Comparison of ENCODE assay signal across 27 cellular contexts in the genomic region with DNA sequence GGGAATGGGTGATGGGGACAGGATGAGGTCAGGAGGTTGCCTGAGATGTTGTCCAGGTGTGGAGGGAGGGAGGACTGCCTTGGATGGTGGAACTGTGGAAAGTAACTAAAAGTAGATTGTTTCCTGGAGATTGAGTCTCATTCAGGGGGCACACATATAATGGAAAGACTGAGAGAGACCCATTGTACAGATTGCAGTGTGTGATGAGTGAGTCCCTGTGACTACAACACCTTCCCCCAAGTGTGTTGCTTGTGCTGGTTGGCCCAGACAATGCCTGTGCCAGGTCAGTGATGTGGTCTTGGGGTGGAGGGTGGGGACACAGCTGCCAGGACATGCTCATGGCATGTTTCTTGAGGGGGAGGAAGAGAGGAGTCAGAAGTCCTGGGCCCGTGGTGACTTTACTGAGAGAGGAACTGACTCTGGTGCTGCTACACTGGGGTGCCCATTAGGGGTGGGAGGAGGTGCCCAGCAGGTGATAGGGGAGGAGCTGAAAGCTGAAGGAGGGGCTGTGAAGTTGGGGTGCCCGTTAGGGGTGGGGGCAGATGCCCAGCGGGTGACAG. TPM values are rescaled to one million over a fixed set of nuclear protein-coding genes. Genes with fewer than 3 reads are reported as not detected.
DNase-seq lines count a peak whose midpoint lies in the region; ATAC-seq and TF ChIP-seq lines count a peak whose summit lies in the region.
"Had no signal": no experiment of that assay in that cellular context is flagged by ENCODE, and none has a peak within 500 bp of the region (broad histone marks: within the 10 kb centered on the region; RNA-seq: fewer than 3 reads in every experiment).

No MANE protein-coding gene starts in this region.

- peaks cover 18% of the 10 kb centered on the region for H3K4me1 Mint-ChIP-seq in WTC11
- H3K4me1 Mint-ChIP-seq in memory B cell, result peaks cover 50% of the 10 kb centered on the region
- H3K4me1 Mint-ChIP-seq in stimulated activated naive B cell treated with anti-CD40 and anti-IgM and Interleukin-4, amounts not matched to agents 10 μg/mL and 1 μg/mL and 100 μg/mL, for 72 hours, result peaks cover 38 to 75% of the 10 kb centered on the region in 2 donors
- peaks cover 46% of the 10 kb centered on the region for H3K4me1 Mint-ChIP-seq in activated T-cell treated with anti-CD3 and anti-CD28 coated beads, Interleukin-2, amount 50 U/mL, for 4 hours (ENCODE audit: low read depth)

- ATAC-seq in Right ventricle myocardium superior (ENCODE audit: poor library complexity) (no peak), WTC11 (no peak), memory B cell (ENCODE audit: low read depth) (no peak), omental fat pad (ENCODE audit: low FRiP score) (no peak)
- ATAC-seq in stimulated activated naive B cell treated with anti-CD40 and anti-IgM and Interleukin-4, amounts not matched to agents 10 μg/mL and 1 μg/mL and 100 μg/mL, for 72 hours (replicated peaks), result no peak
- ATAC-seq in activated T-cell treated with anti-CD3 and anti-CD28 coated beads, Interleukin-2, amount 50 U/mL, for 4 hours, result no peak
- ATAC-seq: GM12878, left colon, right cardiac atrium had no signal

- CTCF ChIA-PET in WTC11 (lab: Charles Lee), result interaction anchor here (1.3 kb wide), 1 partner anchor 10 kb away, joined by 4 read pairs; no protein-coding TSS in a partner anchor

- no peak for TF ChIP-seq CTCF in WTC11 (IDR thresholded peaks at IDR 0.05)
- no peak for TF ChIP-seq CTCF in omental fat pad (IDR thresholded peaks at IDR 0.05)

- intact Hi-C loops in cardiac septum (cut with DNase I), result no loop called here
- intact Hi-C loops in Right ventricle myocardium superior (cut with DNase I), result no loop called here

- 0 out of 2 replicates have a peak overlapping the region, but pooled peaks have one; percentile 8 for H3K27ac Mint-ChIP-seq in WTC11
- H3K27ac Mint-ChIP-seq in memory B cell, result no peak overlapping the region
- peak overlapping the region; percentile 62 for H3K27ac Mint-ChIP-seq in stimulated activated naive B cell treated with anti-CD40 and anti-IgM and Interleukin-4, amounts not matched to agents 10 μg/mL and 1 μg/mL and 100 μg/mL, for 72 hours
- H3K27ac Mint-ChIP-seq: activated naive CD4-positive, alpha-beta T cell treated with anti-CD3 and anti-CD28 coated beads for 36 hours; nephron had no signal

- H3K9me3 Mint-ChIP-seq in WTC11, result no peaks in the 10 kb centered on the region
- no peaks in the 10 kb centered on the region for H3K9me3 Mint-ChIP-seq in memory B cell
- no peaks in the 10 kb centered on the region for H3K9me3 Mint-ChIP-seq in stimulated activated naive B cell treated with anti-CD40 and anti-IgM and Interleukin-4, amounts not matched to agents 10 μg/mL and 1 μg/mL and 100 μg/mL, for 72 hours
- H3K9me3 Mint-ChIP-seq in activated T-cell treated with anti-CD3 and anti-CD28 coated beads, Interleukin-2, amount 50 U/mL, for 4 hours, result no peaks in the 10 kb centered on the region
- H3K9me3 Mint-ChIP-seq: activated naive CD4-positive, alpha-beta T cell treated with anti-CD3 and anti-CD28 coated beads for 36 hours; immature natural killer cell; nephron had no signal

- DNase-seq in cardiac septum (ENCODE audit: low spot score), result peak; percentile 47
- no peak for DNase-seq in Right ventricle myocardium superior
- no peak for DNase-seq in WTC11 (ENCODE audit: low spot score)
- no peak for DNase-seq in memory B cell (ENCODE audit: low spot score in 2 of 2)
- no peak for DNase-seq in stimulated activated naive B cell treated with anti-CD40 and anti-IgM and Interleukin-4, amounts not matched to agents 10 μg/mL and 1 μg/mL and 100 μg/mL, for 72 hours
- DNase-seq in stimulated activated CD4-positive, alpha-beta T cell treated with anti-CD3 and anti-CD28 coated beads, Interleukin-15, amount 100 ng/mL, for 24 hours, result no peak
- no peak for DNase-seq in activated T-cell treated with anti-CD3 and anti-CD28 coated beads, Interleukin-2, amount 50 U/mL, for 4 hours
- no peak for DNase-seq in omental fat pad (ENCODE audit: low spot score)
- DNase-seq: activated CD4-positive, alpha-beta T cell treated with anti-CD3 and anti-CD28 coated beads for 4 hours; activated naive CD4-positive, alpha-beta T cell treated with anti-CD3 and anti-CD28 coated beads for 36 hours; amygdala; COR-L47; effector CD4-positive, alpha-beta T cell; HCEC 1CT; immature natural killer cell; left colon; NCI-H1694; NCI-H446 treated with DMSO at 0.1 percent for 48 hours; NCI-H82; SJCRH30; stimulated activated CD4-positive, alpha-beta T cell treated with anti-CD3 and anti-CD28 coated beads, Interleukin-2, amount 100 ng/mL, for 48 hours; SW 1271; T-helper 9 cell; transverse colon had no signal

- POLR2A ChIA-PET in WTC11 (lab: Charles Lee), result no interaction called here

- H3K27me3 Mint-ChIP-seq in WTC11 (ENCODE audit: low read depth), result no peaks in the 10 kb centered on the region
- no peaks in the 10 kb centered on the region for H3K27me3 Mint-ChIP-seq in memory B cell
- H3K27me3 Mint-ChIP-seq in stimulated activated naive B cell treated with anti-CD40 and anti-IgM and Interleukin-4, amounts not matched to agents 10 μg/mL and 1 μg/mL and 100 μg/mL, for 72 hours, result no peaks in the 10 kb centered on the region
- no peaks in the 10 kb centered on the region for H3K27me3 Mint-ChIP-seq in activated T-cell treated with anti-CD3 and anti-CD28 coated beads, Interleukin-2, amount 50 U/mL, for 4 hours (ENCODE audit: low read depth)

- H3K4me3 Mint-ChIP-seq in WTC11 (no peak overlapping the region), memory B cell (peak overlapping the region; percentile 3)
- H3K4me3 Mint-ChIP-seq in stimulated activated naive B cell treated with anti-CD40 and anti-IgM and Interleukin-4, amounts not matched to agents 10 μg/mL and 1 μg/mL and 100 μg/mL, for 72 hours, result no peak overlapping the region
- H3K4me3 Mint-ChIP-seq in activated T-cell treated with anti-CD3 and anti-CD28 coated beads, Interleukin-2, amount 50 U/mL, for 4 hours, result no peak overlapping the region
- H3K4me3 Mint-ChIP-seq: activated naive CD4-positive, alpha-beta T cell treated with anti-CD3 and anti-CD28 coated beads for 36 hours; immature natural killer cell had no signal

- H3K36me3 Mint-ChIP-seq in WTC11 (no peaks in the 10 kb centered on the region), memory B cell (no peaks in the 10 kb centered on the region)
- peaks cover 16 to 36% of the 10 kb centered on the region in 2 donors for H3K36me3 Mint-ChIP-seq in stimulated activated naive B cell treated with anti-CD40 and anti-IgM and Interleukin-4, amounts not matched to agents 10 μg/mL and 1 μg/mL and 100 μg/mL, for 72 hours
- H3K36me3 Mint-ChIP-seq in activated T-cell treated with anti-CD3 and anti-CD28 coated beads, Interleukin-2, amount 50 U/mL, for 4 hours (ENCODE audit: insufficient read depth), result peaks cover 5% of the 10 kb centered on the region
- H3K36me3 Mint-ChIP-seq: immature natural killer cell had no signal

TF ChIP-seq in WTC11, 78 proteins besides CTCF, POLR2A, EP300 and RAD21 (continues in another document):
- TF ChIP-seq SOX15 (CRISPR knock-in tag; IDR thresholded peaks at IDR 0.05) (no peak), ZNF425 (CRISPR knock-in tag; conservative IDR thresholded peaks at IDR 0.05) (no peak)
- TF ChIP-seq, protein P1, sequence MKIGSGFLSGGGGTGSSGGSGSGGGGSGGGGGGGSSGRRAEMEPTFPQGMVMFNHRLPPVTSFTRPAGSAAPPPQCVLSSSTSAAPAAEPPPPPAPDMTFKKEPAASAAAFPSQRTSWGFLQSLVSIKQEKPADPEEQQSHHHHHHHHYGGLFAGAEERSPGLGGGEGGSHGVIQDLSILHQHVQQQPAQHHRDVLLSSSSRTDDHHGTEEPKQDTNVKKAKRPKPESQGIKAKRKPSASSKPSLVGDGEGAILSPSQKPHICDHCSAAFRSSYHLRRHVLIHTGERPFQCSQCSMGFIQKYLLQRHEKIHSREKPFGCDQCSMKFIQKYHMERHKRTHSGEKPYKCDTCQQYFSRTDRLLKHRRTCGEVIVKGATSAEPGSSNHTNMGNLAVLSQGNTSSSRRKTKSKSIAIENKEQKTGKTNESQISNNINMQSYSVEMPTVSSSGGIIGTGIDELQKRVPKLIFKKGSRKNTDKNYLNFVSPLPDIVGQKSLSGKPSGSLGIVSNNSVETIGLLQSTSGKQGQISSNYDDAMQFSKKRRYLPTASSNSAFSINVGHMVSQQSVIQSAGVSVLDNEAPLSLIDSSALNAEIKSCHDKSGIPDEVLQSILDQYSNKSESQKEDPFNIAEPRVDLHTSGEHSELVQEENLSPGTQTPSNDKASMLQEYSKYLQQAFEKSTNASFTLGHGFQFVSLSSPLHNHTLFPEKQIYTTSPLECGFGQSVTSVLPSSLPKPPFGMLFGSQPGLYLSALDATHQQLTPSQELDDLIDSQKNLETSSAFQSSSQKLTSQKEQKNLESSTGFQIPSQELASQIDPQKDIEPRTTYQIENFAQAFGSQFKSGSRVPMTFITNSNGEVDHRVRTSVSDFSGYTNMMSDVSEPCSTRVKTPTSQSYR (CRISPR knock-in tag; IDR thresholded peaks at IDR 0.05), result no peak

RNA-seq across cellular contexts. Expression of gene SNAP47, which starts 5.2 kb away (rescaled TPM):
- total RNA-seq in cardiac septum (44.0 TPM), Right ventricle myocardium superior (23.6 TPM), WTC11 (2021) (43.8 to 50.8 TPM (median 47.2 TPM) in 3 replicates), omental fat pad (10 to 100 TPM; 23.7 to 63.2 (median 31.2) TPM)
- 10 to 100 TPM; 28.9 to 30.0 (median 29.6) TPM for total RNA-seq in activated T-cell treated with anti-CD3 and anti-CD28 coated beads, Interleukin-2, amount 50 U/mL, for 4 hours

RNA-seq across cellular contexts. Expression of gene JMJD4, which starts 5.4 kb away (rescaled TPM):
- total RNA-seq in cardiac septum (10.7 TPM), Right ventricle myocardium superior (6.6 TPM), WTC11 (2021) (12.8 to 13.7 TPM (median 13.6 TPM) in 3 replicates), omental fat pad (10 to 100 TPM; 22.7 to 33.9 (median 25.1) TPM)
- total RNA-seq in activated T-cell treated with anti-CD3 and anti-CD28 coated beads, Interleukin-2, amount 50 U/mL, for 4 hours, result 10 to 100 TPM; 42.2 to 49.0 (median 45.4) TPM
